24 cellular contexts compared by ENCODE assay signal in genomic region chr21:32560896-32561295, GRCh38. TPM values are rescaled to one million over a fixed set of nuclear protein-coding genes. Genes with fewer than 3 reads are reported as not detected.
"Had no signal": no experiment of that assay in that cellular context is flagged by ENCODE, and none has a peak within 500 bp of the region (broad histone marks: within the 10 kb centered on the region; RNA-seq: fewer than 3 reads in every experiment).

No MANE protein-coding gene starts in this region.

- H3K4me1 ChIP-seq: left lung, prostate gland, transverse colon, upper lobe of right lung, uterus had no signal

- H3K27ac ChIP-seq: left lung, prostate gland, skin epidermis, suprapubic skin, transverse colon, upper lobe of right lung had no signal

- H3K9me3 ChIP-seq: prostate gland, suprapubic skin, transverse colon, upper lobe of right lung, uterus had no signal

- H3K4me3 ChIP-seq: left lung, prostate gland, skin epidermis, suprapubic skin, transverse colon, upper lobe of right lung, uterus had no signal

- ATAC-seq: effector memory CD8-positive, alpha-beta T cell; left cardiac atrium; left lung; naive thymus-derived CD8-positive, alpha-beta T cell; right cardiac atrium; stimulated activated naive CD8-positive, alpha-beta T cell treated with anti-CD3 and anti-CD28 coated beads, Interleukin-15, amount 100 ng/mL, for 72 hours; upper lobe of right lung had no signal

- H3K4me3 Mint-ChIP-seq: effector memory CD8-positive, alpha-beta T cell; naive thymus-derived CD8-positive, alpha-beta T cell; nephron progenitor cell; stimulated activated naive CD8-positive, alpha-beta T cell treated with anti-CD3 and anti-CD28 coated beads, Interleukin-15, amount 100 ng/mL, for 72 hours had no signal

- DNase-seq: cortex of kidney; effector memory CD8-positive, alpha-beta T cell; erythroblast; hypothalamus; left cardiac atrium; left lung; mammary epithelial cell; naive thymus-derived CD8-positive, alpha-beta T cell; nephron progenitor cell; nucleus accumbens; right cardiac atrium; stimulated activated CD4-positive, alpha-beta T cell treated with anti-CD3 and anti-CD28 coated beads, Interleukin-12 subunit alpha, Interleukin-12 subunit beta, amount 100 ng/mL, for 4 hours; stimulated activated CD4-positive, alpha-beta T cell treated with anti-CD3 and anti-CD28 coated beads, Interleukin-1b, Interleukin-23, amount 100 ng/mL, for 48 hours; stimulated activated CD4-positive, alpha-beta T cell treated with anti-CD3 and anti-CD28 coated beads, Interleukin-4, amount 100 ng/mL, for 1 hour; stimulated activated CD8-positive, alpha-beta memory T cell treated with anti-CD3 and anti-CD28 coated beads, Interleukin-4, amount 100 ng/mL, for 48 hours; stimulated activated naive CD4-positive, alpha-beta T cell; stimulated activated naive CD8-positive, alpha-beta T cell treated with anti-CD3 and anti-CD28 coated beads, Interleukin-15, amount 100 ng/mL, for 72 hours; transverse colon; upper lobe of right lung; uterus had no signal

- H3K27me3 ChIP-seq: left lung, suprapubic skin, transverse colon, upper lobe of right lung, uterus had no signal

- H3K27ac Mint-ChIP-seq: naive thymus-derived CD8-positive, alpha-beta T cell; nephron progenitor cell; stimulated activated naive CD8-positive, alpha-beta T cell treated with anti-CD3 and anti-CD28 coated beads, Interleukin-15, amount 100 ng/mL, for 72 hours had no signal

- H3K36me3 ChIP-seq: left lung, prostate gland, suprapubic skin, transverse colon, upper lobe of right lung, uterus had no signal

- H3K27me3 Mint-ChIP-seq: effector memory CD8-positive, alpha-beta T cell; naive thymus-derived CD8-positive, alpha-beta T cell; stimulated activated naive CD8-positive, alpha-beta T cell treated with anti-CD3 and anti-CD28 coated beads, Interleukin-15, amount 100 ng/mL, for 72 hours had no signal

- H3K4me1 Mint-ChIP-seq: nephron progenitor cell had no signal

RNA-seq across cellular contexts. Expression of gene TCP10L, which starts 24.4 kb away (rescaled TPM):
- total RNA-seq: fibroblast of villous mesenchyme had no signal
